Comparison of ENCODE assay signal across 9 cellular contexts in genomic region chr5:50711280-50711679, GRCh38. TPM values are rescaled to one million over a fixed set of nuclear protein-coding genes. Genes with fewer than 3 reads are reported as not detected.
DNase-seq lines count a peak whose midpoint lies in the region; ATAC-seq and TF ChIP-seq lines count a peak whose summit lies in the region.
"Had no signal": no experiment of that assay in that cellular context is flagged by ENCODE, and none has a peak within 500 bp of the region (broad histone marks: within the 10 kb centered on the region; RNA-seq: fewer than 3 reads in every experiment).

No MANE protein-coding gene starts in this region.

- H3K4me1 ChIP-seq in hepatocyte (ENCODE audit: insufficient read depth), result no peaks in the 10 kb centered on the region
- H3K4me1 ChIP-seq: A549 had no signal

- WGBS in hepatocyte (ENCODE audit: low lambda C conversion rate, missing lambda C conversion rate), result 75% methylated on average over 2 of the region's 2 CpGs

- no peaks in the 10 kb centered on the region for H3K27me3 ChIP-seq in hepatocyte

- no peaks in the 10 kb centered on the region for H3K9me3 ChIP-seq in hepatocyte (ENCODE audit: low read depth)
- H3K9me3 ChIP-seq: A549 had no signal

- peak overlapping the region; percentile 29 for H3K4me2 ChIP-seq in hepatocyte
- H3K4me2 ChIP-seq: A549 had no signal

- ATAC-seq in HG02678 (IDR thresholded peaks at IDR 0.05; ENCODE audit: unreplicated experiment), result peak; percentile 96
- ATAC-seq: A549 had no signal

- no peak overlapping the region for H3K4me3 ChIP-seq in NB4 (ENCODE audit: low read depth, low read length)
- H3K4me3 ChIP-seq in hepatocyte, result no peak overlapping the region
- H3K4me3 ChIP-seq: A549 had no signal

- H3K27ac ChIP-seq in hepatocyte, result no peak overlapping the region
- H3K27ac ChIP-seq: A549 had no signal

- TF ChIP-seq POLR2A in NB4 (IDR thresholded peaks at IDR 0.05; ENCODE audit: extremely low read depth, insufficient read length), result no peak

- H3K79me2 ChIP-seq in hepatocyte, result peaks cover 29% of the 10 kb centered on the region

- no peak overlapping the region for H2AFZ ChIP-seq in hepatocyte

- DNase-seq in NCI-H2227 (lab: John Stamatoyannopoulos, UW; ENCODE audit: unreplicated experiment), result peak; percentile 0
- no peak for DNase-seq in NCI-H2227 treated with DMSO at 0.1 percent for 48 hours (lab: John Stamatoyannopoulos, UW)
- DNase-seq in NB4 (ENCODE audit: low read depth), result peak; percentile 73
- peak; percentile 49 for DNase-seq in activated T-cell treated with anti-CD3 and anti-CD28 coated beads for 24 hours (ENCODE audit: low read depth)
- DNase-seq in hepatocyte (ENCODE audit: low spot score), result peak; percentile 9
- peak; percentile 51 for DNase-seq in stimulated activated CD8-positive, alpha-beta memory T cell treated with anti-CD3 and anti-CD28 coated beads, Interleukin-4, amount 100 ng/mL, for 48 hours
- no peak for DNase-seq in NCI-H1436 (lab: John Stamatoyannopoulos, UW)

- no peaks in the 10 kb centered on the region for H3K9me2 ChIP-seq in hepatocyte (replicated peaks; ENCODE audit: insufficient read depth)

- no peaks in the 10 kb centered on the region for H3K36me3 ChIP-seq in hepatocyte (replicated peaks; ENCODE audit: insufficient read depth, low read depth)

- H4K20me1 ChIP-seq in hepatocyte (ENCODE audit: insufficient read depth, poor library complexity, severe bottlenecking), result no peaks in the 10 kb centered on the region

- no peak for TF ChIP-seq CTCF in NB4 (IDR thresholded peaks at IDR 0.05; ENCODE audit: low read depth, low read length)
- TF ChIP-seq CTCF in hepatocyte (IDR thresholded peaks at IDR 0.05; ENCODE audit: poor library complexity), result no peak

RNA-seq across cellular contexts. Expression of gene PARP8, which starts 44.8 kb away (rescaled TPM):
- 15.5 and 18.0 TPM in 2 replicates for total RNA-seq in hepatocyte
- 11.9 and 18.3 TPM in 2 replicates for polyA plus RNA-seq in hepatocyte

Comparison
In these comparisons a context has a peak if more than half of its experiments do, and no peak if none do; other contexts are left out.
1. DNase-seq: peak in NCI-H2227 (single experiment), NB4 (single experiment), activated T-cell treated with anti-CD3 and anti-CD28 coated beads for 24 hours (single experiment), hepatocyte (single experiment) and stimulated activated CD8-positive, alpha-beta memory T cell treated with anti-CD3 and anti-CD28 coated beads, Interleukin-4, amount 100 ng/mL, for 48 hours (single experiment); none in NCI-H2227 treated with DMSO at 0.1 percent for 48 hours (single experiment) and NCI-H1436 (single experiment).